16 cellular contexts compared by ENCODE assay signal in the genomic region with DNA sequence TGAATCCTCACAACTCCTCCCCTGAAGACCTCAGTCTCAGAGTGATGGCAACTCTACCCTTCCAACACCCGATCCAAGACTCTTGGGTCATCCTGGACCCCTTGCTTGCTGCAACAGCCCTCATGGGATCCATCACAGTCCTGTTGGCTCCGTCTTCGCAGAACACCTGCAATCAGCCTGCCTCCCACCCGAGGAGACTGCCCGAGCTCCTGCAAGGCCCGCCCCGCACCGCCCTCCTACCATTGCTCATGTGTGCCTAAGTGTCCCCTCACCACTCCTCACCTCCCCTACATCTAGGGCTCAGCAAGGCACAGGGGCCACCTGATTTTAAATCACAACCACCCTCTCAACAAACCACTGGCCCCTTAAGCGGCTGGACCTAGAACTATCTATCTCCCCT. TPM values are rescaled to one million over a fixed set of nuclear protein-coding genes. Genes with fewer than 3 reads are reported as not detected.
DNase-seq lines count a peak whose midpoint lies in the region; ATAC-seq and TF ChIP-seq lines count a peak whose summit lies in the region.
"Had no signal": no experiment of that assay in that cellular context is flagged by ENCODE, and none has a peak within 500 bp of the region (broad histone marks: within the 10 kb centered on the region; RNA-seq: fewer than 3 reads in every experiment).

No MANE protein-coding gene starts in this region.

- no peak overlapping the region for H3K4me3 ChIP-seq in dorsolateral prefrontal cortex
- H3K4me3 ChIP-seq: gastroesophageal sphincter, neural progenitor cell had no signal

- peaks cover 4% of the 10 kb centered on the region for H3K9me3 Mint-ChIP-seq in activated T-cell treated with anti-CD3 and anti-CD28 coated beads, Interleukin-2, amount 50 U/mL, for 4 hours
- H3K9me3 Mint-ChIP-seq in activated CD4-positive, alpha-beta memory T cell treated with anti-CD3 and anti-CD28 coated beads for 36 hours = no peaks in the 10 kb centered on the region
- H3K9me3 Mint-ChIP-seq in stimulated activated naive B cell treated with anti-CD40 and anti-IgM and Interleukin-4, amounts not matched to agents 10 μg/mL and 1 μg/mL and 100 μg/mL, for 72 hours = peaks cover 0 to 4% of the 10 kb centered on the region in 2 donors

- DNase-seq in activated T-cell treated with anti-CD3 and anti-CD28 coated beads, Interleukin-2, amount 50 U/mL, for 4 hours = no peak
- DNase-seq in activated T-cell treated with anti-CD3 and anti-CD28 coated beads, Interleukin-2, amount 50 U/mL, for 48 hours = no peak
- no peak for DNase-seq in activated CD4-positive, alpha-beta memory T cell treated with anti-CD3 and anti-CD28 coated beads for 36 hours
- DNase-seq in dorsolateral prefrontal cortex = no peak
- DNase-seq in stimulated activated naive B cell treated with anti-CD40 and anti-IgM and Interleukin-4, amounts not matched to agents 10 μg/mL and 1 μg/mL and 100 μg/mL, for 72 hours = no peak
- DNase-seq in HCEC 1CT = no peak
- no peak for DNase-seq in NOMO-1 (lab: John Stamatoyannopoulos, UW; ENCODE audit: unreplicated experiment in 2 of 2)
- DNase-seq: erythroblast, KBM-7, NCI-H1092, NCI-H82, WERI-Rb-1 had no signal

- H3K4me3 Mint-ChIP-seq in activated T-cell treated with anti-CD3 and anti-CD28 coated beads, Interleukin-2, amount 50 U/mL, for 4 hours = peak overlapping the region; percentile 96
- peak overlapping the region; percentile 47 for H3K4me3 Mint-ChIP-seq in activated CD4-positive, alpha-beta memory T cell treated with anti-CD3 and anti-CD28 coated beads for 36 hours
- no peak overlapping the region for H3K4me3 Mint-ChIP-seq in stimulated activated naive B cell treated with anti-CD40 and anti-IgM and Interleukin-4, amounts not matched to agents 10 μg/mL and 1 μg/mL and 100 μg/mL, for 72 hours
- H3K4me3 Mint-ChIP-seq: neural progenitor cell had no signal

- CTCF ChIA-PET in activated CD4-positive, alpha-beta memory T cell treated with anti-CD3 and anti-CD28 coated beads for 36 hours (lab: Charles Lee) = interaction anchor here (1.8 kb wide), 1 partner anchor 56 kb away, joined by 7 read pairs; no protein-coding TSS in a partner anchor

- ATAC-seq in activated T-cell treated with anti-CD3 and anti-CD28 coated beads, Interleukin-2, amount 50 U/mL, for 4 hours = no peak
- no peak for ATAC-seq in stimulated activated naive B cell treated with anti-CD40 and anti-IgM and Interleukin-4, amounts not matched to agents 10 μg/mL and 1 μg/mL and 100 μg/mL, for 72 hours (replicated peaks)
- ATAC-seq in GM19351 (IDR thresholded peaks at IDR 0.05; ENCODE audit: unreplicated experiment) = no peak
- ATAC-seq: gastroesophageal sphincter had no signal

- peak overlapping the region in 51 of 59 donors; percentile 12 to 96 (median 90) for H3K27ac ChIP-seq in dorsolateral prefrontal cortex
- H3K27ac ChIP-seq: gastroesophageal sphincter, HL-60, neural progenitor cell, WERI-Rb-1 had no signal

- intact Hi-C loops in activated CD4-positive, alpha-beta memory T cell treated with anti-CD3 and anti-CD28 coated beads for 36 hours (cut with micrococcal nuclease) = no loop called here
- intact Hi-C loops in dorsolateral prefrontal cortex (cut with DNase I) = loop anchor here in 1 of 2 donors (5.0 kb wide), 1 partner anchor 35 kb away; no protein-coding TSS in a partner anchor

- peak overlapping the region; percentile 72 for H3K27ac Mint-ChIP-seq in activated CD4-positive, alpha-beta memory T cell treated with anti-CD3 and anti-CD28 coated beads for 36 hours
- peak overlapping the region; percentile 82 for H3K27ac Mint-ChIP-seq in stimulated activated naive B cell treated with anti-CD40 and anti-IgM and Interleukin-4, amounts not matched to agents 10 μg/mL and 1 μg/mL and 100 μg/mL, for 72 hours
- H3K27ac Mint-ChIP-seq: neural progenitor cell had no signal

- peaks cover 92% of the 10 kb centered on the region for H3K4me1 Mint-ChIP-seq in activated T-cell treated with anti-CD3 and anti-CD28 coated beads, Interleukin-2, amount 50 U/mL, for 4 hours (ENCODE audit: low read depth)
- peaks cover 77% of the 10 kb centered on the region for H3K4me1 Mint-ChIP-seq in activated CD4-positive, alpha-beta memory T cell treated with anti-CD3 and anti-CD28 coated beads for 36 hours (ENCODE audit: low read depth)
- H3K4me1 Mint-ChIP-seq in stimulated activated naive B cell treated with anti-CD40 and anti-IgM and Interleukin-4, amounts not matched to agents 10 μg/mL and 1 μg/mL and 100 μg/mL, for 72 hours = peaks cover 64 to 89% of the 10 kb centered on the region in 2 donors

- no peaks in the 10 kb centered on the region for H3K27me3 ChIP-seq in dorsolateral prefrontal cortex
- H3K27me3 ChIP-seq: gastroesophageal sphincter, neural progenitor cell had no signal

- no peaks in the 10 kb centered on the region for H3K27me3 Mint-ChIP-seq in activated T-cell treated with anti-CD3 and anti-CD28 coated beads, Interleukin-2, amount 50 U/mL, for 4 hours (ENCODE audit: low read depth)
- no peaks in the 10 kb centered on the region for H3K27me3 Mint-ChIP-seq in activated CD4-positive, alpha-beta memory T cell treated with anti-CD3 and anti-CD28 coated beads for 36 hours
- H3K27me3 Mint-ChIP-seq in stimulated activated naive B cell treated with anti-CD40 and anti-IgM and Interleukin-4, amounts not matched to agents 10 μg/mL and 1 μg/mL and 100 μg/mL, for 72 hours = no peaks in the 10 kb centered on the region

- H3K36me3 Mint-ChIP-seq in activated T-cell treated with anti-CD3 and anti-CD28 coated beads, Interleukin-2, amount 50 U/mL, for 4 hours (ENCODE audit: insufficient read depth) = peaks cover 23% of the 10 kb centered on the region
- H3K36me3 Mint-ChIP-seq in activated CD4-positive, alpha-beta memory T cell treated with anti-CD3 and anti-CD28 coated beads for 36 hours = peaks cover 7% of the 10 kb centered on the region
- H3K36me3 Mint-ChIP-seq in stimulated activated naive B cell treated with anti-CD40 and anti-IgM and Interleukin-4, amounts not matched to agents 10 μg/mL and 1 μg/mL and 100 μg/mL, for 72 hours = peaks cover 38 to 49% of the 10 kb centered on the region in 2 donors

- POLR2A ChIA-PET in activated CD4-positive, alpha-beta memory T cell treated with anti-CD3 and anti-CD28 coated beads for 36 hours (lab: Charles Lee) = interaction anchor here (1.5 kb wide), 1 partner anchor 33 kb away, joined by 3 read pairs; no protein-coding TSS in a partner anchor

- TF ChIP-seq CTCF in dorsolateral prefrontal cortex (IDR thresholded peaks at IDR 0.05 in 54 of 56, conservative IDR thresholded peaks at IDR 0.05 in 2 of 56; ENCODE audit: low read depth in 1 of 56, partially characterized antibody in 56 of 56) = no peak

RNA-seq across cellular contexts. Expression of a gene that starts 5.3 kb away (rescaled TPM):
- total RNA-seq in activated T-cell treated with anti-CD3 and anti-CD28 coated beads, Interleukin-2, amount 50 U/mL, for 4 hours = 100 to 1,000 TPM; 248 to 348 (median 344) TPM
- 100 to 1,000 TPM; 159 to 161 TPM for total RNA-seq in activated CD4-positive, alpha-beta memory T cell treated with anti-CD3 and anti-CD28 coated beads for 36 hours
- 100 to 1,000 TPM in 116 of 120 experiments, 10 to 100 TPM in 4; 90.5 to 697 (median 192) TPM for total RNA-seq in dorsolateral prefrontal cortex

Comparison
In these comparisons a context has a peak if more than half of its experiments do, and no peak if none do; other contexts are left out.
1. H3K4me3 Mint-ChIP-seq: peak in activated T-cell treated with anti-CD3 and anti-CD28 coated beads, Interleukin-2, amount 50 U/mL, for 4 hours (single experiment) and activated CD4-positive, alpha-beta memory T cell treated with anti-CD3 and anti-CD28 coated beads for 36 hours (single experiment); none in stimulated activated naive B cell treated with anti-CD40 and anti-IgM and Interleukin-4, amounts not matched to agents 10 μg/mL and 1 μg/mL and 100 μg/mL, for 72 hours (0 of 2).